ENCODE assay signal across 8 cellular contexts in genomic region chr9:127556871-127557270, GRCh38. TPM values are rescaled to one million over a fixed set of nuclear protein-coding genes. Genes with fewer than 3 reads are reported as not detected.
DNase-seq lines count a peak whose midpoint lies in the region; ATAC-seq and TF ChIP-seq lines count a peak whose summit lies in the region.

No MANE protein-coding gene starts in this region.

- H3K4me3 ChIP-seq in heart right ventricle: no peak overlapping the region
- H3K4me3 ChIP-seq in adrenal gland: no peak overlapping the region
- H3K4me3 ChIP-seq in mucosa of rectum (ENCODE audit: low read length in 2 of 2): no peak overlapping the region
- no peak overlapping the region for H3K4me3 ChIP-seq in upper lobe of left lung

- WGBS in heart right ventricle, 2 donors: 60 to 70% methylated on average over 4 of the region's 4 CpGs
- 52 to 60% (median 57%) methylated on average over 3 to 4 of the region's 4 CpGs for WGBS in adrenal gland, 4 donors
- WGBS in upper lobe of left lung, 2 donors: 52 to 62% methylated on average over 4 of the region's 4 CpGs

- H3K36me3 ChIP-seq in heart right ventricle (peaks cover 0 to 24% (median 0%) of the 10 kb centered on the region in 9 donors), adrenal gland (replicated peaks in 1 of 2) (peaks cover 0 to 14% of the 10 kb centered on the region in 2 donors), mucosa of rectum (ENCODE audit: control insufficient read depth in 2 of 2, insufficient read depth in 2 of 2, low read length in 2 of 2) (peaks cover 14 to 22% of the 10 kb centered on the region in 2 donors), upper lobe of left lung (peaks cover 0 to 23% (median 11%) of the 10 kb centered on the region in 4 donors)

- H3K9ac ChIP-seq in mucosa of rectum (ENCODE audit: low read depth in 1 of 2, low read length in 2 of 2): no peak overlapping the region

- H3K4me1 ChIP-seq in heart right ventricle: peaks cover 26 to 91% (median 76%) of the 10 kb centered on the region in 9 donors
- H3K4me1 ChIP-seq in adrenal gland (replicated peaks in 1 of 2): peaks cover 62 to 77% of the 10 kb centered on the region in 2 donors
- H3K4me1 ChIP-seq in mucosa of rectum (ENCODE audit: control insufficient read depth in 2 of 2, insufficient read depth in 2 of 2, low read length in 2 of 2): peaks cover 45 to 57% of the 10 kb centered on the region in 2 donors
- peaks cover 79 to 99% (median 86%) of the 10 kb centered on the region in 4 donors for H3K4me1 ChIP-seq in upper lobe of left lung

- H3K9me3 ChIP-seq in heart right ventricle: no peaks in the 10 kb centered on the region
- no peaks in the 10 kb centered on the region for H3K9me3 ChIP-seq in adrenal gland (replicated peaks in 1 of 3)
- H3K9me3 ChIP-seq in mucosa of rectum (ENCODE audit: control insufficient read depth in 2 of 2, low read length in 2 of 2): no peaks in the 10 kb centered on the region
- no peaks in the 10 kb centered on the region for H3K9me3 ChIP-seq in upper lobe of left lung

- no peak for TF ChIP-seq EP300 in upper lobe of left lung (IDR thresholded peaks at IDR 0.05)

- no peak for ATAC-seq in heart right ventricle
- ATAC-seq in left ventricle myocardium superior: no peak
- no peak for ATAC-seq in upper lobe of left lung (ENCODE audit: low FRiP score in 2 of 2)
- ATAC-seq in GM21717 (IDR thresholded peaks at IDR 0.05; ENCODE audit: unreplicated experiment): no peak

- TF ChIP-seq POLR2A in adrenal gland (IDR thresholded peaks at IDR 0.05) (no peak), upper lobe of left lung (IDR thresholded peaks at IDR 0.05) (no peak)

- peak overlapping the region in 9 of 10 donors; percentile 45 to 90 (median 79) for H3K27ac ChIP-seq in heart right ventricle
- H3K27ac ChIP-seq in adrenal gland: peak overlapping the region; percentile 61 to 94 (median 78)
- H3K27ac ChIP-seq in mucosa of rectum (ENCODE audit: low read depth in 2 of 2, low read length in 2 of 2): peak overlapping the region; percentile 1 to 77
- peak overlapping the region; percentile 85 to 97 (median 92) for H3K27ac ChIP-seq in upper lobe of left lung

- H3K27me3 ChIP-seq in heart right ventricle (no peaks in the 10 kb centered on the region), adrenal gland (no peaks in the 10 kb centered on the region), mucosa of rectum (ENCODE audit: control insufficient read depth in 2 of 2, insufficient read depth in 2 of 2, low read length in 2 of 2) (no peaks in the 10 kb centered on the region), upper lobe of left lung (no peaks in the 10 kb centered on the region)

- TF ChIP-seq CTCF in heart right ventricle (IDR thresholded peaks at IDR 0.05) (no peak), adrenal gland (IDR thresholded peaks at IDR 0.05) (no peak), upper lobe of left lung (IDR thresholded peaks at IDR 0.05) (no peak)

- intact Hi-C loops in heart right ventricle (cut with DNase I): no loop called here
- intact Hi-C loops in left ventricle myocardium superior (cut with micrococcal nuclease): no loop called here
- intact Hi-C loops in adrenal gland (cut with DNase I): no loop called here

- DNase-seq in heart right ventricle (no peak), left ventricle myocardium superior (no peak), adrenal gland (no peak), upper lobe of left lung (no peak), HuH-7 (ENCODE audit: low spot score) (no peak)
- DNase-seq in activated CD4-positive, alpha-beta T cell treated with anti-CD3 and anti-CD28 coated beads, Interleukin-2, amount 50 U/mL, for 1 hour: no peak

RNA-seq across cellular contexts. Expression of gene STXBP1, which starts 55.2 kb away (rescaled TPM):
- total RNA-seq in heart right ventricle (10 to 100 TPM; 36.8 to 59.2 (median 49.4) TPM), left ventricle myocardium superior (49.4 TPM), adrenal gland (100 to 1,000 TPM in 1 of 8 donors, 10 to 100 TPM in 7; 36.1 to 169 (median 69.5) TPM), upper lobe of left lung (100 to 1,000 TPM in 2 of 6 donors, 10 to 100 TPM in 4; 44.6 to 124 (median 76.1) TPM)
- polyA plus RNA-seq in heart right ventricle (10 to 100 TPM; 14.4 to 16.5 TPM), adrenal gland (10 to 100 TPM; 29.4 to 61.6 (median 29.7) TPM)

Comparison
In these comparisons a context has a peak if more than half of its experiments do, and no peak if none do; other contexts are left out.
1. H3K27ac ChIP-seq: peak in every context shown above with its lines; median percentile 92 in upper lobe of left lung; 79 in heart right ventricle; 78 in adrenal gland; 39 in mucosa of rectum.